In genomic region chr18:3246636-3247242, GRCh38 we compare ENCODE assay signal across 8 cellular contexts. TPM values are rescaled to one million over a fixed set of nuclear protein-coding genes. Genes with fewer than 3 reads are reported as not detected.
DNase-seq lines count a peak whose midpoint lies in the region; ATAC-seq and FAIRE-seq lines count a peak whose summit lies in the region.

No MANE protein-coding gene starts in this region.

- no peak for FAIRE-seq in small intestine (lab: Jason Lieb, UNC)

- 26 to 38% (median 30%) methylated on average over 23 of the region's 23 CpGs for WGBS in small intestine, 3 donors

- H3K4me3 ChIP-seq in iPS-15b (ENCODE audit: low read depth, low read length) (peak overlapping the region; percentile 82), small intestine (ENCODE audit: low read depth in 1 of 2, low read length in 2 of 2) (peak overlapping the region; percentile 80 to 100)

- peak overlapping the region; percentile 74 for H3K9ac ChIP-seq in iPS-15b (ENCODE audit: low read depth, low read length)

- ATAC-seq in GM18511 (IDR thresholded peaks at IDR 0.05; ENCODE audit: unreplicated experiment), result peak; percentile 2
- ATAC-seq in HG02938 (IDR thresholded peaks at IDR 0.05; ENCODE audit: unreplicated experiment), result no peak

- H3K36me3 ChIP-seq in iPS-15b (ENCODE audit: control insufficient read depth, insufficient read depth, low read length) (peaks cover under 1% of the 10 kb centered on the region), small intestine (ENCODE audit: control insufficient read depth in 2 of 2, insufficient read depth in 2 of 2, low read length in 2 of 2) (no peaks in the 10 kb centered on the region)

- DNase-seq in MV-4-11 (lab: John Stamatoyannopoulos, UW) (peak; percentile 28), small intestine (no peak), LoVo (ENCODE audit: low spot score) (no peak), NCI-H2081 treated with DMSO at 0.1 percent for 48 hours (lab: John Stamatoyannopoulos, UW) (no peak)

- H3K9me3 ChIP-seq in iPS-15b (ENCODE audit: control insufficient read depth, insufficient read depth, low read length) (no peaks in the 10 kb centered on the region), small intestine (ENCODE audit: control insufficient read depth, low read depth) (no peaks in the 10 kb centered on the region)

- H3K4me1 ChIP-seq in iPS-15b (ENCODE audit: control insufficient read depth, insufficient read depth, low read length), result peaks cover 11% of the 10 kb centered on the region
- peaks cover 0 to 8% of the 10 kb centered on the region in 2 donors for H3K4me1 ChIP-seq in small intestine (ENCODE audit: control insufficient read depth in 2 of 2, insufficient read depth in 1 of 2, low read depth in 1 of 2, low read length in 1 of 2)

- H3K27me3 ChIP-seq in iPS-15b (ENCODE audit: control insufficient read depth, insufficient read depth, low read length) (no peaks in the 10 kb centered on the region), small intestine (ENCODE audit: control insufficient read depth in 2 of 2, insufficient read depth in 2 of 2, low read length in 2 of 2) (no peaks in the 10 kb centered on the region)

- H3K27ac ChIP-seq in angular gyrus (ENCODE audit: low read depth, low read length), result peak overlapping the region; percentile 91
- H3K27ac ChIP-seq in small intestine (ENCODE audit: low read depth in 1 of 2, low read length in 1 of 2), result peak overlapping the region; percentile 99 to 100

RNA-seq across cellular contexts. Expression of gene MYL12A, which starts 0.9 kb away (rescaled TPM):
- 100 to 1,000 TPM; 417 to 708 (median 665) TPM for polyA plus RNA-seq in small intestine

RNA-seq across cellular contexts. Expression of gene MYL12B, which starts 15.2 kb away (rescaled TPM):
- polyA plus RNA-seq in small intestine, result 1,000 to 10,000 TPM in 2 of 3 donors, 100 to 1,000 TPM in 1; 601 to 1,249 (median 1,170) TPM

RNA-seq across cellular contexts. Expression of gene MYOM1, which starts 27.0 kb away (rescaled TPM):
- polyA plus RNA-seq in small intestine, result 1 to 10 TPM; 1.5 to 2.9 (median 2.7) TPM
